ENCODE assay signal across 24 cellular contexts in genomic region chrX:46690818-46691217, GRCh38.
"Had no signal": no experiment of that assay in that cellular context is flagged by ENCODE, and none has a peak within 500 bp of the region (broad histone marks: within the 10 kb centered on the region; RNA-seq: fewer than 3 reads in every experiment).

No MANE protein-coding gene starts in this region.

- H3K36me3 ChIP-seq: left ventricle myocardium inferior, pancreas, prostate gland, spleen, tibial nerve, upper lobe of left lung, vagina had no signal

- DNase-seq: hypothalamus; islet precursor cell; left ventricle myocardium inferior; mesendoderm; mucosa of descending colon; naive thymus-derived CD8-positive, alpha-beta T cell; nucleus accumbens; pancreas; posterior cingulate gyrus; retina; right cardiac atrium; small intestine; spleen; stimulated activated CD4-positive, alpha-beta T cell treated with anti-CD3 and anti-CD28 coated beads, Interleukin-2, amount 100 ng/mL, for 48 hours; stimulated activated CD4-positive, alpha-beta T cell treated with anti-CD3 and anti-CD28 coated beads, Interleukin-4, amount 100 ng/mL, for 4 hours; stimulated activated CD8-positive, alpha-beta memory T cell treated with anti-CD3 and anti-CD28 coated beads, Interleukin-4, amount 100 ng/mL, for 48 hours; stimulated activated naive CD4-positive, alpha-beta T cell treated with Interleukin-2 at 50 U/mL for 16 hours; stimulated activated naive CD8-positive, alpha-beta T cell treated with anti-CD3 and anti-CD28 coated beads, Interleukin-15, amount 100 ng/mL, for 72 hours; substantia nigra; upper lobe of left lung had no signal

- H3K27ac ChIP-seq: left ventricle myocardium inferior, pancreas, prostate gland, spleen, tibial nerve, upper lobe of left lung, vagina had no signal

- FAIRE-seq: small intestine had no signal

- H3K9me3 ChIP-seq: left ventricle myocardium inferior, mucosa of descending colon, pancreas, prostate gland, spleen, tibial nerve, upper lobe of left lung, vagina had no signal

- H3K4me1 ChIP-seq: left ventricle myocardium inferior, pancreas, prostate gland, tibial nerve, upper lobe of left lung, vagina had no signal

- H3K4me3 ChIP-seq: left ventricle myocardium inferior, lung, mucosa of descending colon, pancreas, prostate gland, spleen, tibial nerve, upper lobe of left lung, vagina had no signal
